ENCODE assay signal across 8 cellular contexts in genomic region chr4:89305712-89306437, GRCh38. TPM values are rescaled to one million over a fixed set of nuclear protein-coding genes. Genes with fewer than 3 reads are reported as not detected.
DNase-seq lines count a peak whose midpoint lies in the region; ATAC-seq and TF ChIP-seq lines count a peak whose summit lies in the region.
"Had no signal": no experiment of that assay in that cellular context is flagged by ENCODE, and none has a peak within 500 bp of the region (broad histone marks: within the 10 kb centered on the region; RNA-seq: fewer than 3 reads in every experiment).

No MANE protein-coding gene starts in this region.

- peaks cover 36% of the 10 kb centered on the region for H3K27me3 Mint-ChIP-seq in osteocyte (ENCODE audit: unreplicated experiment)

- H3K4me3 Mint-ChIP-seq in osteocyte (ENCODE audit: unreplicated experiment): no peak overlapping the region

- H3K27ac ChIP-seq in HEK293 (ENCODE audit: extremely low read depth, low read depth, low read length): no peak overlapping the region
- H3K27ac ChIP-seq in rectal smooth muscle tissue (ENCODE audit: low read depth, low read length): no peak overlapping the region

- TF ChIP-seq CTCF in HEK293 (tag by site-specific recombination; IDR thresholded peaks at IDR 0.05): no peak
- TF ChIP-seq CTCF in epithelial cell of proximal tubule (conservative IDR thresholded peaks at IDR 0.05; ENCODE audit: low read depth, low read length): no peak
- no peak for TF ChIP-seq CTCF in osteocyte (IDR thresholded peaks at IDR 0.05)

- CTCF ChIA-PET in HEK293 (lab: Yijun Ruan, JAX): no interaction called here

- no peaks in the 10 kb centered on the region for H3K27me3 ChIP-seq in rectal smooth muscle tissue (ENCODE audit: control insufficient read depth, insufficient read depth, low read length)

- no peak overlapping the region for H3K4me3 ChIP-seq in HEK293 (ENCODE audit: low read depth, low read length)
- peak overlapping the region; percentile 92 for H3K4me3 ChIP-seq in epithelial cell of proximal tubule (ENCODE audit: low read depth, low read length)
- peak overlapping the region; percentile 75 for H3K4me3 ChIP-seq in rectal smooth muscle tissue (ENCODE audit: low read length)

- ATAC-seq in GM18498 (IDR thresholded peaks at IDR 0.05; ENCODE audit: unreplicated experiment) (no peak), HG03457 (IDR thresholded peaks at IDR 0.05; ENCODE audit: unreplicated experiment) (no peak)

- H3K36me3 Mint-ChIP-seq in osteocyte (ENCODE audit: unreplicated experiment): no peaks in the 10 kb centered on the region

- DNase-seq in RPMI8226: peak; percentile 46
- DNase-seq in epithelial cell of proximal tubule (ENCODE audit: low read depth): peak; percentile 89
- DNase-seq in osteocyte (ENCODE audit: extremely low spot score, unreplicated experiment): no peak
- DNase-seq: activated CD4-positive, alpha-beta T cell treated with anti-CD3 and anti-CD28 coated beads for 1 hour had no signal

- H3K4me1 ChIP-seq in HEK293 (ENCODE audit: control insufficient read depth, insufficient read depth, low read length) (peaks cover 4% of the 10 kb centered on the region; the same call in 1 of the 2 replicates), rectal smooth muscle tissue (ENCODE audit: control insufficient read depth, insufficient read depth, low read length) (no peaks in the 10 kb centered on the region)

- H3K4me1 Mint-ChIP-seq in osteocyte (ENCODE audit: unreplicated experiment): no peaks in the 10 kb centered on the region

- H3K9me3 Mint-ChIP-seq in osteocyte (ENCODE audit: unreplicated experiment): no peaks in the 10 kb centered on the region

- H3K27ac Mint-ChIP-seq in osteocyte (ENCODE audit: unreplicated experiment): no peak overlapping the region

- H3K9ac ChIP-seq in rectal smooth muscle tissue (ENCODE audit: low read length): no peak overlapping the region

- H3K36me3 ChIP-seq in HEK293 (ENCODE audit: control insufficient read depth in 2 of 2, insufficient read depth in 1 of 2, low read length in 2 of 2) (no peaks in the 10 kb centered on the region), rectal smooth muscle tissue (ENCODE audit: control insufficient read depth, insufficient read depth, low read length) (no peaks in the 10 kb centered on the region)

- H3K9me3 ChIP-seq in HEK293 (ENCODE audit: control insufficient read depth, insufficient read depth, low read depth, low read length): no peaks in the 10 kb centered on the region

- POLR2A ChIA-PET in HEK293 (lab: Yijun Ruan, JAX): no interaction called here

TF ChIP-seq in HEK293, 187 proteins besides CTCF, POLR2A, EP300 and RAD21:
- TF ChIP-seq ZNF10 (tag by site-specific recombination; IDR thresholded peaks at IDR 0.05) (peak; percentile 76), SP7 (tag by site-specific recombination; IDR thresholded peaks at IDR 0.05) (0 out of 2 replicates have a peak, but pooled peaks have one; percentile 9), ZBTB17 (tag by site-specific recombination; IDR thresholded peaks at IDR 0.05) (peak; percentile 73), ZNF239 (tag by site-specific recombination; IDR thresholded peaks at IDR 0.05) (no peak), PRDM6 (tag by site-specific recombination; IDR thresholded peaks at IDR 0.05) (peak; percentile 84), ZNF629 (tag by site-specific recombination; IDR thresholded peaks at IDR 0.05) (peak; percentile 27; the same call in 1 of the 2 replicates), ZNF155 (tag by site-specific recombination; IDR thresholded peaks at IDR 0.05) (no peak)

RNA-seq across cellular contexts. Expression of gene GPRIN3, which starts 1.7 kb away (rescaled TPM):
- total RNA-seq in epithelial cell of proximal tubule: 0.94 and 2.0 TPM in 2 replicates
- total RNA-seq in osteocyte: not detected in 2 replicates
